Comparison of ENCODE assay signal across 8 cellular contexts in genomic region chr16:70523621-70524405, GRCh38. TPM values are rescaled to one million over a fixed set of nuclear protein-coding genes. Genes with fewer than 3 reads are reported as not detected.
DNase-seq lines count a peak whose midpoint lies in the region; ATAC-seq, FAIRE-seq and TF ChIP-seq lines count a peak whose summit lies in the region.

SF3B3 (plus strand) TSS chr16:70523816; CDS start chr16:70526657, 2,841 bp downstream.

- no peak for FAIRE-seq in pancreas (lab: Jason Lieb, UNC)

- H3K27me3 ChIP-seq in MM.1S (replicated peaks; ENCODE audit: insufficient read depth, low read length) (no peaks in the 10 kb centered on the region), pancreas (no peaks in the 10 kb centered on the region), transverse colon (no peaks in the 10 kb centered on the region)

- peaks cover 45% of the 10 kb centered on the region for H3K36me3 Mint-ChIP-seq in activated naive CD8-positive, alpha-beta T cell treated with anti-CD3 and anti-CD28 coated beads for 36 hours

- no peak for TF ChIP-seq CTCF in MM.1S (IDR thresholded peaks at IDR 0.05; ENCODE audit: low read length)
- TF ChIP-seq CTCF in pancreas (IDR thresholded peaks at IDR 0.05) = no peak
- TF ChIP-seq CTCF in transverse colon (IDR thresholded peaks at IDR 0.05) = no peak

- H3K9me3 ChIP-seq in MM.1S (replicated peaks; ENCODE audit: insufficient read depth, low read length) (no peaks in the 10 kb centered on the region), SK-N-MC (ENCODE audit: low read depth, low read length) (no peaks in the 10 kb centered on the region), pancreas (no peaks in the 10 kb centered on the region), transverse colon (no peaks in the 10 kb centered on the region)

- H3K9ac ChIP-seq in MM.1S (ENCODE audit: low read length) (peak within 1 kb of the TSS; percentile 99), SK-N-MC (ENCODE audit: insufficient read length) (peak within 1 kb of the TSS; percentile 97)

- intact Hi-C loops in Right ventricle myocardium superior (cut with DNase I) (no loop called here), pancreas (cut with DNase I) (no loop called here), transverse colon (cut with DNase I; ENCODE audit: low total_unique reads) (no loop called here)

- WGBS in pancreas, 2 donors = 0% methylated on average over 35 of the region's 35 CpGs
- WGBS in transverse colon (ENCODE audit: low coverage in 1 of 2), 2 donors = 1% methylated on average over 16 to 35 of the region's 35 CpGs

- H3K79me2 ChIP-seq in MM.1S (ENCODE audit: low read length) = peaks cover 83% of the 10 kb centered on the region

- H3K27me3 Mint-ChIP-seq in activated naive CD8-positive, alpha-beta T cell treated with anti-CD3 and anti-CD28 coated beads for 36 hours = no peaks in the 10 kb centered on the region

- H3K4me3 ChIP-seq in MM.1S (ENCODE audit: low read length) = peak within 1 kb of the TSS; percentile 90
- H3K4me3 ChIP-seq in SK-N-MC = peak within 1 kb of the TSS; percentile 82
- H3K4me3 ChIP-seq in pancreas = peak within 1 kb of the TSS; percentile 65 to 90 (median 85)
- peak within 1 kb of the TSS; percentile 78 to 95 (median 88) for H3K4me3 ChIP-seq in transverse colon

- no peaks in the 10 kb centered on the region for H3K9me2 ChIP-seq in MM.1S (replicated peaks; ENCODE audit: insufficient read depth, low read length)

- H3K4me2 ChIP-seq in MM.1S (ENCODE audit: low read depth, low read length) = peak within 1 kb of the TSS; percentile 56

- peak within 1 kb of the TSS; percentile 80 for H2AFZ ChIP-seq in MM.1S (ENCODE audit: low read length)

- peaks cover 19% of the 10 kb centered on the region for H4K20me1 ChIP-seq in MM.1S (ENCODE audit: insufficient read depth, low read length)

- H3K27ac Mint-ChIP-seq in activated naive CD8-positive, alpha-beta T cell treated with anti-CD3 and anti-CD28 coated beads for 36 hours = peak within 1 kb of the TSS; percentile 98

- ATAC-seq in GM21825 (IDR thresholded peaks at IDR 0.05; ENCODE audit: unreplicated experiment) (peak; percentile 47), Right ventricle myocardium superior (ENCODE audit: poor library complexity) (peak; percentile 93), pancreas (peak; percentile 80 to 89 (median 86))

- H3K4me3 Mint-ChIP-seq in activated naive CD8-positive, alpha-beta T cell treated with anti-CD3 and anti-CD28 coated beads for 36 hours = peak within 1 kb of the TSS; percentile 94

- peak; percentile 78 for DNase-seq in DMS153 (lab: John Stamatoyannopoulos, UW)
- no peak for DNase-seq in MM.1S
- no peak for DNase-seq in SK-N-MC (ENCODE audit: low read depth, low spot score)
- DNase-seq in activated naive CD8-positive, alpha-beta T cell treated with anti-CD3 and anti-CD28 coated beads for 36 hours = peak; percentile 70
- peak; percentile 83 for DNase-seq in Right ventricle myocardium superior
- peak; percentile 47 to 79 (median 64) for DNase-seq in pancreas
- peak; percentile 72 for DNase-seq in transverse colon

- H3K27ac ChIP-seq in MM.1S (ENCODE audit: low read length) = peak within 1 kb of the TSS; percentile 87
- H3K27ac ChIP-seq in SK-N-MC = peak within 1 kb of the TSS; percentile 95
- peak within 1 kb of the TSS; percentile 60 to 81 (median 74) for H3K27ac ChIP-seq in pancreas
- H3K27ac ChIP-seq in transverse colon = peak within 1 kb of the TSS; percentile 85 to 94 (median 90)

- in situ Hi-C loops in transverse colon (cut with MboI; ENCODE audit: low pct_ligation_motif_present in 1 of 4, low pct_unique_long_range_greater_than_20kb in 1 of 4, low sequenced_read_pairs in 3 of 4) = loop anchor here in 1 of 4 donors (10.0 kb wide), 1 partner anchor 131 kb away; no protein-coding TSS in a partner anchor

- no peaks in the 10 kb centered on the region for H3K9me3 Mint-ChIP-seq in activated naive CD8-positive, alpha-beta T cell treated with anti-CD3 and anti-CD28 coated beads for 36 hours

- H3K4me1 ChIP-seq in MM.1S (ENCODE audit: low read length) (peaks cover 17% of the 10 kb centered on the region), pancreas (peaks cover 11 to 25% (median 24%) of the 10 kb centered on the region in 3 donors), transverse colon (peaks cover 13 to 43% (median 32%) of the 10 kb centered on the region in 4 donors)

- TF ChIP-seq EP300 in transverse colon (IDR thresholded peaks at IDR 0.05; ENCODE audit: low read depth) = no peak

- H3K4me1 Mint-ChIP-seq in activated naive CD8-positive, alpha-beta T cell treated with anti-CD3 and anti-CD28 coated beads for 36 hours = peaks cover 43% of the 10 kb centered on the region

- H3K36me3 ChIP-seq in MM.1S (replicated peaks; ENCODE audit: insufficient read depth, low read length) (peaks cover 2% of the 10 kb centered on the region; the same call in 1 of the 2 replicates), SK-N-MC (ENCODE audit: insufficient read depth, low read length) (peaks cover 21% of the 10 kb centered on the region), pancreas (peaks cover 0 to 18% (median 0%) of the 10 kb centered on the region in 3 donors), transverse colon (peaks cover 0 to 8% (median 3%) of the 10 kb centered on the region in 4 donors)

- peak; percentile 78 for TF ChIP-seq POLR2A in transverse colon (IDR thresholded peaks at IDR 0.05)

- peaks cover 20% of the 10 kb centered on the region for H3F3A ChIP-seq in MM.1S (ENCODE audit: insufficient read depth, low read length)

RNA-seq across cellular contexts. Expression of gene SF3B3, which starts in this region (rescaled TPM):
- total RNA-seq in activated naive CD8-positive, alpha-beta T cell treated with anti-CD3 and anti-CD28 coated beads for 36 hours = 100 to 1,000 TPM; 545 to 550 TPM
- total RNA-seq in Right ventricle myocardium superior (129 TPM), pancreas (100 to 1,000 TPM in 3 of 6 donors, 10 to 100 TPM in 3; 66.3 to 131 (median 103) TPM), transverse colon (100 to 1,000 TPM in 1 of 4 donors, 10 to 100 TPM in 3; 59.5 to 135 (median 72.8) TPM)
- 10 to 100 TPM; 43.9 to 68.3 TPM for polyA plus RNA-seq in pancreas

Comparison
In these comparisons a context has a peak if more than half of its experiments do, and no peak if none do; other contexts are left out.
1. DNase-seq: peak in DMS153 (single experiment), activated naive CD8-positive, alpha-beta T cell treated with anti-CD3 and anti-CD28 coated beads for 36 hours (single experiment), Right ventricle myocardium superior (single experiment), pancreas (6 of 6) and transverse colon (single experiment); none in MM.1S (single experiment) and SK-N-MC (single experiment).
2. Peak in every context shown above with its lines, with median percentiles within 50 percentile points of each other: ATAC-seq, H3K27ac ChIP-seq and H3K4me3 ChIP-seq.